In genomic region chr13:90717451-90717936, GRCh38 we compare ENCODE assay signal across 10 cellular contexts.
A peak's percentile ranks its signal among the peaks of the same experiment; 100 is the strongest.
DNase-seq lines count a peak whose midpoint lies in the region; TF ChIP-seq lines count a peak whose summit lies in the region.
"Had no signal": no experiment of that assay in that cellular context is flagged by ENCODE, and none has a peak within 500 bp of the region (broad histone marks: within the 10 kb centered on the region; RNA-seq: fewer than 3 reads in every experiment).

No MANE protein-coding gene starts in this region.

- no peak overlapping the region for H3K4me3 ChIP-seq in fibroblast of mammary gland (ENCODE audit: control insufficient read depth, low read depth, low read length)

- DNase-seq in ELF-1 (ENCODE audit: low read depth, low spot score), result peak; percentile 43
- peak; percentile 57 for DNase-seq in RKO (ENCODE audit: low spot score)
- peak; percentile 85 for DNase-seq in fibroblast of mammary gland (ENCODE audit: low read depth)
- peak; percentile 72 for DNase-seq in non-pigmented ciliary epithelial cell (ENCODE audit: low read depth)
- DNase-seq in NCI-H526 treated with DMSO at 0.1 percent for 48 hours (lab: John Stamatoyannopoulos, UW), result no peak
- DNase-seq in GM20000 (ENCODE audit: low spot score), result no peak
- DNase-seq in NCI-H2171 treated with DMSO at 0.1 percent for 48 hours (lab: John Stamatoyannopoulos, UW), result no peak
- no peak for DNase-seq in SHP77 treated with DMSO at 0.1 percent for 48 hours (lab: John Stamatoyannopoulos, UW)
- DNase-seq: cerebellar nuclear complex; stimulated activated naive B cell treated with anti-CD40 and anti-IgM and Interleukin-4, amounts not matched to agents 10 μg/mL and 1 μg/mL and 100 μg/mL, for 72 hours had no signal

- TF ChIP-seq CTCF in fibroblast of mammary gland (conservative IDR thresholded peaks at IDR 0.05; ENCODE audit: control insufficient read depth, insufficient read depth, low read depth, low read length) (no peak), GM20000 (IDR thresholded peaks at IDR 0.05; ENCODE audit: extremely low read depth, missing control alignments) (no peak)

Comparison
In these comparisons a context has a peak if more than half of its experiments do, and no peak if none do; other contexts are left out.
1. DNase-seq: peak in ELF-1 (single experiment), RKO (single experiment), fibroblast of mammary gland (single experiment) and non-pigmented ciliary epithelial cell (single experiment); none in NCI-H526 treated with DMSO at 0.1 percent for 48 hours (single experiment), GM20000 (single experiment), NCI-H2171 treated with DMSO at 0.1 percent for 48 hours (single experiment) and SHP77 treated with DMSO at 0.1 percent for 48 hours (single experiment).